Comparison of ENCODE assay signal across 19 cellular contexts in genomic region chr5:87885727-87886126, GRCh38.
DNase-seq lines count a peak whose midpoint lies in the region; ATAC-seq, FAIRE-seq and TF ChIP-seq lines count a peak whose summit lies in the region.
"Had no signal": no experiment of that assay in that cellular context is flagged by ENCODE, and none has a peak within 500 bp of the region (broad histone marks: within the 10 kb centered on the region; RNA-seq: fewer than 3 reads in every experiment).

No MANE protein-coding gene starts in this region.

- H3K79me2 ChIP-seq in OCI-LY1 (ENCODE audit: insufficient read depth, low read length): no peaks in the 10 kb centered on the region
- no peaks in the 10 kb centered on the region for H3K79me2 ChIP-seq in H1 (ENCODE audit: control insufficient read depth in 1 of 2, insufficient read depth in 2 of 2, low read length in 2 of 2)

- DNase-seq in H4 (ENCODE audit: low spot score) (peak; percentile 8), H1 (ENCODE audit: low read depth in 1 of 2, low spot score in 2 of 2) (no peak), sigmoid colon (no peak), urothelium cell line (ENCODE audit: low spot score) (no peak)
- DNase-seq: activated naive CD4-positive, alpha-beta T cell treated with Interleukin-2 at 50 U/mL for 16 hours; activated T-cell treated with anti-CD3 and anti-CD28 coated beads for 4 hours; AML-193; COR-L47; mesenchymal stem cell; naive thymus-derived CD8-positive, alpha-beta T cell; NCI-H526 treated with DMSO at 0.1 percent for 48 hours; T-cell had no signal

- H3K4me3 ChIP-seq in OCI-LY1 (ENCODE audit: low read depth, low read length, poor library complexity, severe bottlenecking) (no peak overlapping the region), H1 (ENCODE audit: extremely low read depth in 1 of 4, insufficient read depth in 2 of 4, low read depth in 3 of 4, low read length in 4 of 4) (no peak overlapping the region), sigmoid colon (no peak overlapping the region)
- H3K4me3 ChIP-seq: smooth muscle cell had no signal

- H3F3A ChIP-seq in OCI-LY1 (ENCODE audit: insufficient read depth, low read length): no peaks in the 10 kb centered on the region

- no peak overlapping the region for H4K91ac ChIP-seq in H1 (replicated peaks; ENCODE audit: insufficient read length, low read length)

- intact Hi-C loops in sigmoid colon (cut with DNase I): no loop called here

- no peak overlapping the region for H2BK5ac ChIP-seq in H1 (ENCODE audit: low read depth, low read length)

- no peak for ATAC-seq in GM19324 (IDR thresholded peaks at IDR 0.05; ENCODE audit: low FRiP score, unreplicated experiment)
- no peak for ATAC-seq in GM18870 (IDR thresholded peaks at IDR 0.05; ENCODE audit: unreplicated experiment)
- ATAC-seq: naive thymus-derived CD8-positive, alpha-beta T cell; T-cell had no signal

- H2AFZ ChIP-seq in OCI-LY1 (ENCODE audit: low read length): no peak overlapping the region
- no peak overlapping the region for H2AFZ ChIP-seq in H1 (ENCODE audit: low read length)

- H3K27ac ChIP-seq in C4-2B (no peak overlapping the region), OCI-LY1 (ENCODE audit: low read depth, low read length, poor library complexity, severe bottlenecking) (no peak overlapping the region), H1 (ENCODE audit: low read depth, low read length) (no peak overlapping the region), sigmoid colon (no peak overlapping the region)
- H3K27ac ChIP-seq: RWPE1 had no signal

- H3K9ac ChIP-seq in OCI-LY1 (ENCODE audit: low read length): no peak overlapping the region
- H3K9ac ChIP-seq in H1 (replicated peaks in 1 of 4; ENCODE audit: extremely low read depth in 1 of 4, low read depth in 3 of 4, low read length in 3 of 4): no peak overlapping the region

- H4K20me1 ChIP-seq in OCI-LY1 (ENCODE audit: insufficient read depth, low read length) (no peaks in the 10 kb centered on the region), H1 (replicated peaks in 1 of 2; ENCODE audit: control insufficient read depth in 1 of 2, insufficient read depth in 2 of 2, low read length in 2 of 2) (peaks cover 0 to 4% of the 10 kb centered on the region in 2 experiments)

- H3K36me3 ChIP-seq in OCI-LY1 (ENCODE audit: insufficient read depth, low read length) (no peaks in the 10 kb centered on the region), H1 (ENCODE audit: control insufficient read depth in 2 of 4, insufficient read depth in 4 of 4, low read length in 3 of 4) (no peaks in the 10 kb centered on the region), sigmoid colon (no peaks in the 10 kb centered on the region)

- H3K18ac ChIP-seq in H1 (ENCODE audit: extremely low read depth, low read length): no peak overlapping the region

- peak; percentile 40 to 43; a peak in 3 of 4 replicates for TF ChIP-seq RAD21 in H1 (IDR thresholded peaks at IDR 0.05 in 1 of 2, conservative IDR thresholded peaks at IDR 0.05 in 1 of 2; ENCODE audit: low read depth in 2 of 2, low read length in 2 of 2)

- H2AK5ac ChIP-seq in H1 (ENCODE audit: low read depth, low read length): no peak overlapping the region

- FAIRE-seq in H1 (lab: Jason Lieb, UNC) (no peak), urothelium cell line (lab: Jason Lieb, UNC) (no peak)
- FAIRE-seq: keratinocyte had no signal

- TF ChIP-seq EP300 in H1 (IDR thresholded peaks at IDR 0.05; ENCODE audit: borderline replicate concordance in 1 of 2, low read depth in 2 of 2, low read length in 2 of 2): no peak
- no peak for TF ChIP-seq EP300 in sigmoid colon (IDR thresholded peaks at IDR 0.05)

- H4K8ac ChIP-seq in H1 (ENCODE audit: extremely low read depth, insufficient read depth, low read length): no peak overlapping the region

- no peaks in the 10 kb centered on the region for H3K79me1 ChIP-seq in H1 (ENCODE audit: low read depth, low read length)

- no peak overlapping the region for H2BK15ac ChIP-seq in H1 (ENCODE audit: low read length)

- H3K14ac ChIP-seq in H1 (ENCODE audit: insufficient read length): no peak overlapping the region

- H3K27me3 ChIP-seq in OCI-LY1 (ENCODE audit: insufficient read depth, low read length) (no peaks in the 10 kb centered on the region), H1 (replicated peaks in 1 of 4; ENCODE audit: control insufficient read depth in 3 of 4, extremely low read depth in 1 of 4, insufficient read depth in 3 of 4, low read length in 3 of 4) (no peaks in the 10 kb centered on the region), sigmoid colon (no peaks in the 10 kb centered on the region)

- TF ChIP-seq POLR2A in H1 (IDR thresholded peaks at IDR 0.05; ENCODE audit: control extremely low read depth in 1 of 2, low read depth in 2 of 2, low read length in 2 of 2) (no peak), sigmoid colon (IDR thresholded peaks at IDR 0.05) (no peak)

- H3K4me1 ChIP-seq in OCI-LY1 (ENCODE audit: insufficient read depth, low read length, severe bottlenecking) (no peaks in the 10 kb centered on the region), H1 (replicated peaks in 1 of 4; ENCODE audit: control insufficient read depth in 3 of 4, insufficient read depth in 4 of 4, low read length in 3 of 4) (no peaks in the 10 kb centered on the region), sigmoid colon (no peaks in the 10 kb centered on the region)

- CTCF ChIA-PET in H1 (lab: Charles Lee; ENCODE audit: partially characterized antibody): interaction anchor here (1.3 kb wide), 1 partner anchor 260 kb away, joined by 3 read pairs; no protein-coding TSS in a partner anchor

- POLR2A ChIA-PET in H1 (lab: Charles Lee; ENCODE audit: partially characterized antibody): no interaction called here

- TF ChIP-seq CTCF in C4-2B (conservative IDR thresholded peaks at IDR 0.05) (peak; percentile 43), OCI-LY1 (IDR thresholded peaks at IDR 0.05; ENCODE audit: low read length) (peak; percentile 27; the same call in 1 of the 2 replicates), H1 (IDR thresholded peaks at IDR 0.05; ENCODE audit: control extremely low read depth in 1 of 3, insufficient read depth in 1 of 3, low read depth in 1 of 3, low read length in 3 of 3) (peak in 1 of 3 experiments; percentile 7; a peak in 1 of 4 replicates), sigmoid colon (IDR thresholded peaks at IDR 0.05) (no peak)

- no peak overlapping the region for H2BK120ac ChIP-seq in H1 (replicated peaks; ENCODE audit: low read depth, low read length)

- no peak overlapping the region for H3K56ac ChIP-seq in H1 (replicated peaks; ENCODE audit: insufficient read length, low read depth, low read length)

- no peak overlapping the region for H3K4ac ChIP-seq in H1 (replicated peaks; ENCODE audit: insufficient read length, low read depth, low read length)

- no peak overlapping the region for H3K4me2 ChIP-seq in OCI-LY1 (ENCODE audit: low read length)
- H3K4me2 ChIP-seq in H1 (ENCODE audit: insufficient read depth in 1 of 2, low read depth in 2 of 2, low read length in 2 of 2): no peak overlapping the region
- H3K4me2 ChIP-seq: smooth muscle cell had no signal

- no peaks in the 10 kb centered on the region for H3K9me2 ChIP-seq in OCI-LY1 (ENCODE audit: low read depth, low read length)

- no peak overlapping the region for H2BK20ac ChIP-seq in H1 (ENCODE audit: low read length)

- no peaks in the 10 kb centered on the region for H3K23me2 ChIP-seq in H1 (ENCODE audit: low read depth, low read length)

- H3K9me3 ChIP-seq in OCI-LY1 (ENCODE audit: low read length) (no peaks in the 10 kb centered on the region), H1 (ENCODE audit: insufficient read depth in 2 of 2, low read depth in 1 of 2, low read length in 1 of 2) (no peaks in the 10 kb centered on the region), sigmoid colon (peaks cover 0 to 5% (median 0%) of the 10 kb centered on the region in 4 donors)

- H2BK12ac ChIP-seq in H1 (ENCODE audit: low read depth, low read length): no peak overlapping the region

- no peak overlapping the region for H4K5ac ChIP-seq in H1 (ENCODE audit: insufficient read length, low read depth, low read length)

- H3K23ac ChIP-seq in H1 (ENCODE audit: insufficient read length): no peak overlapping the region

TF ChIP-seq in H1, 55 proteins besides CTCF, POLR2A, EP300 and RAD21 (continues in another document):
- TF ChIP-seq CHD1 (IDR thresholded peaks at IDR 0.05; ENCODE audit: low read depth, low read length) (no peak), POU5F1 (IDR thresholded peaks at IDR 0.05; ENCODE audit: low read depth, low read length) (no peak), BCL11A (IDR thresholded peaks at IDR 0.05; ENCODE audit: low read depth in 2 of 2, low read length in 2 of 2) (no peak), ATF2 (IDR thresholded peaks at IDR 0.05; ENCODE audit: low read length) (no peak), FOSL1 (IDR thresholded peaks at IDR 0.05; ENCODE audit: insufficient read depth, low read depth, low read length) (no peak), CBX8 (IDR thresholded peaks at IDR 0.05; ENCODE audit: borderline replicate concordance, low read depth, low read length) (no peak), SUZ12 (IDR thresholded peaks at IDR 0.05; ENCODE audit: low read length) (no peak), HDAC6 (IDR thresholded peaks at IDR 0.05; ENCODE audit: low read depth, low read length) (no peak), SP4 (IDR thresholded peaks at IDR 0.05; ENCODE audit: low read length) (no peak), JUN (IDR thresholded peaks at IDR 0.05; ENCODE audit: low read depth, low read length) (no peak), TBP (IDR thresholded peaks at IDR 0.05; ENCODE audit: low read depth, low read length) (no peak), TEAD4 (IDR thresholded peaks at IDR 0.05; ENCODE audit: low read depth, low read length) (no peak), SP1 (IDR thresholded peaks at IDR 0.05; ENCODE audit: low read depth, low read length) (no peak), ZNF274 (IDR thresholded peaks at IDR 0.05; ENCODE audit: borderline replicate concordance, extremely low read depth, low read length) (no peak), TAF1 (IDR thresholded peaks at IDR 0.05; ENCODE audit: low read depth, low read length) (no peak)

Comparison
In these comparisons a context has a peak if more than half of its experiments do, and no peak if none do; other contexts are left out.
1. CTCF ChIP-seq: peak in C4-2B (single experiment) and OCI-LY1 (single experiment); none in sigmoid colon (0 of 4).